In genomic region chr13:113105032-113105993, GRCh38 we compare ENCODE assay signal across 1 cellular context.
A peak's percentile ranks its signal among the peaks of the same experiment; 100 is the strongest.
TF ChIP-seq lines count a peak whose summit lies in the region.

Gene F7, plus strand, starts transcription at chr13:113105791. Its CDS starts 51 bp downstream, at chr13:113105842.

TF ChIP-seq in HepG2, 621 proteins besides CTCF, POLR2A, EP300 and RAD21 (continued from another document):
- TF ChIP-seq ZBTB40 (IDR thresholded peaks at IDR 0.05) (no peak), ZBTB40 (CRISPR knock-in tag; IDR thresholded peaks at IDR 0.05) (0 out of 2 replicates have a peak, but pooled peaks have one; percentile 18), MAF1 (CRISPR knock-in tag; IDR thresholded peaks at IDR 0.05; ENCODE audit: borderline replicate concordance) (peak; percentile 24; the same call in 1 of the 2 replicates)
